In the genomic region with DNA sequence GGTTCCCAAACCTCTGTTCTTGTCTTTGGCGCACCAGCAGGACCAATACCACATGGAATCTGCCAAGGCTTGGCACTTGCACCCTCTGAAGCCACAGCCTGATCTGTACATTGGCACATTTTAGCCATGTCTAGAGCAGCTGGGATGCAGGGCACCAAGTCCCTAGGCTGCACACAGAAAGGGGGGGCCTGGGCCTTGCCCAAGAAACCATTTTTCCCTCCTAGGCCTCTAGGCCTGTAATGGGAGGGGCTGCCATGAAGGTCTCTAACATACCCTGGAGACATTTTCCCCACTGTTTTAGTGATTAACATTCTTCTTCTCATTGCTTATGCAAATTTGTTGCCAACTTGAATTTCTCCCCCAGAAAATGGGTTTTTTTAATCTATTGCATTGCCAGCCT, we compare ENCODE assay signal across 10 cellular contexts. TPM values are rescaled to one million over a fixed set of nuclear protein-coding genes. Genes with fewer than 3 reads are reported as not detected.
"Had no signal": no experiment of that assay in that cellular context is flagged by ENCODE, and none has a peak within 500 bp of the region (broad histone marks: within the 10 kb centered on the region; RNA-seq: fewer than 3 reads in every experiment).

No MANE protein-coding gene starts in this region.

- ATAC-seq: GM23338, HepG2 had no signal

- DNase-seq: H9, HCEC 1CT, HFFc6, KG1 had no signal

- H3K4me3 ChIP-seq: GM23338 had no signal

- H3K4me2 ChIP-seq: GM23338 had no signal

- H3K27ac ChIP-seq: HL-60 had no signal

- H3K27ac Mint-ChIP-seq: GM23338, H9, HFFc6 had no signal

- H2AFZ ChIP-seq: GM23338 had no signal

- H3K4me3 Mint-ChIP-seq: GM23338, H9, HFFc6, IgD-negative memory B cell had no signal

- FAIRE-seq: H1, H54, HepG2 had no signal

RNA-seq across cellular contexts. Expression of a gene that starts 10.3 kb away (rescaled TPM):
- total RNA-seq: HepG2 had no signal
- polyA plus RNA-seq: HepG2 had no signal
